12 cellular contexts compared by ENCODE assay signal in genomic region chr11:128494418-128495332, GRCh38.
DNase-seq lines count a peak whose midpoint lies in the region; FAIRE-seq and TF ChIP-seq lines count a peak whose summit lies in the region.
"Had no signal": no experiment of that assay in that cellular context is flagged by ENCODE, and none has a peak within 500 bp of the region (broad histone marks: within the 10 kb centered on the region; RNA-seq: fewer than 3 reads in every experiment).

No MANE protein-coding gene starts in this region.

- no peaks in the 10 kb centered on the region for H3K9me2 ChIP-seq in Loucy (replicated peaks; ENCODE audit: low read depth, low read length)

- peak; percentile 88 for FAIRE-seq in GM12892 (lab: Jason Lieb, UNC)

- H3K4me3 ChIP-seq in Loucy (ENCODE audit: low read length, poor library complexity, severe bottlenecking) (no peak overlapping the region), breast epithelium (no peak overlapping the region), spleen (peak overlapping the region in 1 of 8 donors; percentile 4), H7 (ENCODE audit: insufficient read depth, low read depth, low read length) (no peak overlapping the region)

- H3K36me3 ChIP-seq in Loucy (ENCODE audit: insufficient read depth, low read length) (peaks cover 64% of the 10 kb centered on the region), breast epithelium (no peaks in the 10 kb centered on the region), spleen (peaks cover 0 to 78% (median 10%) of the 10 kb centered on the region in 6 donors), H7 (replicated peaks; ENCODE audit: control insufficient read depth, insufficient read depth, low read length) (peaks cover 2% of the 10 kb centered on the region; the same call in 1 of the 2 replicates)

- no peak overlapping the region for H3K9ac ChIP-seq in Loucy (ENCODE audit: low read depth, low read length, poor library complexity, severe bottlenecking)

- H3K79me2 ChIP-seq in Loucy (ENCODE audit: insufficient read depth, low read length) = peaks cover 100% of the 10 kb centered on the region

- no peak for DNase-seq in GM12892 (ENCODE audit: insufficient read length)
- DNase-seq in breast epithelium (ENCODE audit: low spot score in 2 of 2) = no peak
- no peak for DNase-seq in spleen
- DNase-seq in KG1 (lab: John Stamatoyannopoulos, UW) = no peak
- no peak for DNase-seq in H7
- no peak for DNase-seq in GM10266 (ENCODE audit: extremely low spot score)
- no peak for DNase-seq in NCI-H1048 (lab: John Stamatoyannopoulos, UW)
- DNase-seq: activated CD4-positive, alpha-beta T cell treated with anti-CD3 and anti-CD28 coated beads, Interleukin-2, amount 50 U/mL, for 48 hours; caudate nucleus; DMS79 treated with DMSO at 0.1 percent for 48 hours; NCI-H2081 treated with DMSO at 0.1 percent for 48 hours had no signal

- no peak for TF ChIP-seq POLR2A in GM12892 (IDR thresholded peaks at IDR 0.05; ENCODE audit: low read depth, low read length)
- TF ChIP-seq POLR2A in breast epithelium (IDR thresholded peaks at IDR 0.05) = no peak
- TF ChIP-seq POLR2A in spleen (IDR thresholded peaks at IDR 0.05) = no peak

- peaks cover 77% of the 10 kb centered on the region for H3K4me1 ChIP-seq in Loucy (ENCODE audit: insufficient read depth, low read length, poor library complexity, severe bottlenecking)
- peaks cover 1 to 18% of the 10 kb centered on the region in 2 donors for H3K4me1 ChIP-seq in breast epithelium
- peaks cover 87 to 100% (median 99%) of the 10 kb centered on the region in 6 donors for H3K4me1 ChIP-seq in spleen

- H4K20me1 ChIP-seq in Loucy (ENCODE audit: insufficient read depth, low read length, poor library complexity, severe bottlenecking) = peaks cover 93% of the 10 kb centered on the region

- H3K27me3 ChIP-seq in Loucy (ENCODE audit: insufficient read depth, low read length, poor library complexity, severe bottlenecking) = no peaks in the 10 kb centered on the region
- no peaks in the 10 kb centered on the region for H3K27me3 ChIP-seq in breast epithelium
- H3K27me3 ChIP-seq in spleen (replicated peaks in 1 of 7) = no peaks in the 10 kb centered on the region
- no peaks in the 10 kb centered on the region for H3K27me3 ChIP-seq in H7 (ENCODE audit: control insufficient read depth, insufficient read depth, low read length)

- TF ChIP-seq CTCF in Loucy (conservative IDR thresholded peaks at IDR 0.05; ENCODE audit: low read length) (peak; percentile 24; the same call in 1 of the 2 replicates), breast epithelium (IDR thresholded peaks at IDR 0.05) (no peak), spleen (IDR thresholded peaks at IDR 0.05 in 8 of 11, conservative IDR thresholded peaks at IDR 0.05 in 3 of 11) (no peak), GM10266 (IDR thresholded peaks at IDR 0.05; ENCODE audit: control insufficient read depth, insufficient read depth, low read depth, missing control alignments) (no peak)

- H3K27ac ChIP-seq in breast epithelium = peak overlapping the region; percentile 83 to 88
- peak overlapping the region in 7 of 8 donors; percentile 21 to 99 (median 95) for H3K27ac ChIP-seq in spleen

- H3K9me3 ChIP-seq in Loucy (ENCODE audit: insufficient read depth, low read depth, low read length) (no peaks in the 10 kb centered on the region), breast epithelium (no peaks in the 10 kb centered on the region), spleen (no peaks in the 10 kb centered on the region)

- intact Hi-C loops in breast epithelium (cut with DNase I; ENCODE audit: low total_unique reads) = no loop called here
- intact Hi-C loops in spleen (cut with DNase I; ENCODE audit: low total_unique reads) = no loop called here

- WGBS in spleen, 5 donors = 57 to 75% (median 67%) methylated on average over 3 of the region's 3 CpGs

- H3K4me2 ChIP-seq in Loucy (ENCODE audit: low read depth, low read length, poor library complexity, severe bottlenecking) = peak overlapping the region; percentile 8

- no peaks in the 10 kb centered on the region; the same call in 1 of the 2 replicates for H3F3A ChIP-seq in Loucy (ENCODE audit: low read depth)

- H2AFZ ChIP-seq in Loucy (ENCODE audit: low read length) = no peak overlapping the region
